Comparison of ENCODE assay signal across 8 cellular contexts in genomic region chr1:61083014-61083798, GRCh38. TPM values are rescaled to one million over a fixed set of nuclear protein-coding genes. Genes with fewer than 3 reads are reported as not detected.
DNase-seq lines count a peak whose midpoint lies in the region; ATAC-seq and TF ChIP-seq lines count a peak whose summit lies in the region.

No MANE protein-coding gene starts in this region.

- H3K4me1 Mint-ChIP-seq in activated CD8-positive, alpha-beta T cell treated with anti-CD3 and anti-CD28 coated beads, Interleukin-2, amount 10 ng/mL, durations not matched to agents 7 days and 5 days (ENCODE audit: low read depth) = peaks cover 34% of the 10 kb centered on the region
- peaks cover 47% of the 10 kb centered on the region for H3K4me1 Mint-ChIP-seq in type B pancreatic cell (ENCODE audit: unreplicated experiment)

- no peak for TF ChIP-seq POLR2A in erythroblast (IDR thresholded peaks at IDR 0.05; ENCODE audit: low read length)

- peak overlapping the region; percentile 75 for H3K4me3 Mint-ChIP-seq in activated CD8-positive, alpha-beta T cell treated with anti-CD3 and anti-CD28 coated beads, Interleukin-2, amount 10 ng/mL, durations not matched to agents 7 days and 5 days
- H3K4me3 Mint-ChIP-seq in type B pancreatic cell = peak overlapping the region; percentile 97

- TF ChIP-seq CTCF in A673 (conservative IDR thresholded peaks at IDR 0.05; ENCODE audit: low read depth, low read length) (no peak), type B pancreatic cell (conservative IDR thresholded peaks at IDR 0.05) (no peak)

- no peaks in the 10 kb centered on the region for H3K27me3 ChIP-seq in A673 (replicated peaks; ENCODE audit: insufficient read depth, low read depth, low read length, poor library complexity)
- H3K27me3 ChIP-seq in muscle layer of colon (ENCODE audit: control insufficient read depth in 1 of 2, insufficient read depth in 2 of 2, low read length in 2 of 2) = no peaks in the 10 kb centered on the region

- BruUV-seq in A673 (replicated peaks; lab: Mats Ljungman, UMichigan) = no TSS peak

- H3K9me3 Mint-ChIP-seq in activated CD8-positive, alpha-beta T cell treated with anti-CD3 and anti-CD28 coated beads, Interleukin-2, amount 10 ng/mL, durations not matched to agents 7 days and 5 days (ENCODE audit: insufficient read depth) = no peaks in the 10 kb centered on the region
- H3K9me3 Mint-ChIP-seq in type B pancreatic cell = no peaks in the 10 kb centered on the region

- H3K9me3 ChIP-seq in A673 (ENCODE audit: low read depth, low read length, poor library complexity, severe bottlenecking) (no peaks in the 10 kb centered on the region), muscle layer of colon (ENCODE audit: low read length) (no peaks in the 10 kb centered on the region)

- peak overlapping the region; percentile 76 for H3K9ac ChIP-seq in muscle layer of colon (ENCODE audit: low read length)

- DNase-seq in A673 (ENCODE audit: low spot score) = peak; percentile 53
- no peak for DNase-seq in activated CD8-positive, alpha-beta T cell treated with anti-CD3 and anti-CD28 coated beads, Interleukin-2, amount 10 ng/mL, durations not matched to agents 7 days and 5 days
- peak; percentile 57 to 79 for DNase-seq in erythroblast (lab: John Stamatoyannopoulos, UW)
- DNase-seq in type B pancreatic cell (ENCODE audit: extremely low spot score, unreplicated experiment) = no peak
- no peak for DNase-seq in NCI-H2029 treated with DMSO at 0.1 percent for 48 hours (lab: John Stamatoyannopoulos, UW)
- DNase-seq in ureter (ENCODE audit: low spot score) = no peak

- peak overlapping the region; percentile 90 for H3K27ac ChIP-seq in A673 (ENCODE audit: low read depth, low read length, poor library complexity, severe bottlenecking)
- H3K27ac ChIP-seq in muscle layer of colon (ENCODE audit: low read depth, low read length) = peak overlapping the region; percentile 93

- no peak overlapping the region for H3K27ac Mint-ChIP-seq in activated CD8-positive, alpha-beta T cell treated with anti-CD3 and anti-CD28 coated beads, Interleukin-2, amount 10 ng/mL, durations not matched to agents 7 days and 5 days
- H3K27ac Mint-ChIP-seq in type B pancreatic cell = peak overlapping the region; percentile 91

- H3K4me3 ChIP-seq in A673 (ENCODE audit: low read depth, low read length, poor library complexity, severe bottlenecking) = peak overlapping the region; percentile 78
- peak overlapping the region; percentile 56 to 90 for H3K4me3 ChIP-seq in muscle layer of colon (ENCODE audit: low read depth in 1 of 2, low read length in 2 of 2)

- H3K4me1 ChIP-seq in A673 (ENCODE audit: insufficient read depth, low read length, poor library complexity, severe bottlenecking) (peaks cover 57% of the 10 kb centered on the region), muscle layer of colon (ENCODE audit: insufficient read depth, low read length) (peaks cover 43% of the 10 kb centered on the region)

- intact Hi-C loops in A673 (cut with micrococcal nuclease; ENCODE audit: unreplicated experiment) = loop anchor here (2.0 to 5.0 kb wide), 2 partner anchors 49 to 256 kb away; no protein-coding TSS in a partner anchor

- peak; percentile 38 for ATAC-seq in HG02759 (IDR thresholded peaks at IDR 0.05; ENCODE audit: unreplicated experiment)
- ATAC-seq in activated CD8-positive, alpha-beta T cell treated with anti-CD3 and anti-CD28 coated beads, Interleukin-2, amount 10 ng/mL, durations not matched to agents 7 days and 5 days = peak; percentile 45

- H3K36me3 Mint-ChIP-seq in activated CD8-positive, alpha-beta T cell treated with anti-CD3 and anti-CD28 coated beads, Interleukin-2, amount 10 ng/mL, durations not matched to agents 7 days and 5 days (ENCODE audit: low read depth) = no peaks in the 10 kb centered on the region
- H3K36me3 Mint-ChIP-seq in type B pancreatic cell = peaks cover 6% of the 10 kb centered on the region

- H3K27me3 Mint-ChIP-seq in activated CD8-positive, alpha-beta T cell treated with anti-CD3 and anti-CD28 coated beads, Interleukin-2, amount 10 ng/mL, durations not matched to agents 7 days and 5 days (ENCODE audit: low read depth) = peaks cover 55% of the 10 kb centered on the region
- peaks cover 47% of the 10 kb centered on the region for H3K27me3 Mint-ChIP-seq in type B pancreatic cell

- POLR2A ChIA-PET in A673 (lab: Charles Lee; ENCODE audit: low non-redundant PET) = no interaction called here
- POLR2A ChIA-PET in activated CD8-positive, alpha-beta T cell treated with anti-CD3 and anti-CD28 coated beads, Interleukin-2, amount 10 ng/mL, durations not matched to agents 7 days and 5 days (lab: Charles Lee) = no interaction called here

- H3K36me3 ChIP-seq in A673 (ENCODE audit: insufficient read depth, low read length, poor library complexity, severe bottlenecking) (peaks cover 2% of the 10 kb centered on the region), muscle layer of colon (ENCODE audit: insufficient read depth, low read length) (peaks cover 2% of the 10 kb centered on the region)

- CTCF ChIA-PET in A673 (lab: Charles Lee) = no interaction called here
- CTCF ChIA-PET in activated CD8-positive, alpha-beta T cell treated with anti-CD3 and anti-CD28 coated beads, Interleukin-2, amount 10 ng/mL, durations not matched to agents 7 days and 5 days (lab: Charles Lee) = interaction anchor here (1.8 kb wide), 1 partner anchor 33 kb away, joined by 9 read pairs; no protein-coding TSS in a partner anchor

RNA-seq across cellular contexts. Expression of gene NFIA, which starts 0.8 kb away (rescaled TPM):
- total RNA-seq in A673 (2021) (65.4 and 67.1 TPM in 2 replicates), type B pancreatic cell (ENCODE audit: low replicate concordance) (10.5 and 49.4 TPM in 2 replicates), ureter (132 TPM)
- under 1 TPM; 0.66 to 0.78 TPM for total RNA-seq in activated CD8-positive, alpha-beta T cell treated with anti-CD3 and anti-CD28 coated beads, Interleukin-2, amount 10 ng/mL, durations not matched to agents 7 days and 5 days

Comparison
In these comparisons a context has a peak if more than half of its experiments do, and no peak if none do; other contexts are left out.
1. DNase-seq: peak in A673 (single experiment) and erythroblast (2 of 2); none in activated CD8-positive, alpha-beta T cell treated with anti-CD3 and anti-CD28 coated beads, Interleukin-2, amount 10 ng/mL, durations not matched to agents 7 days and 5 days (single experiment), type B pancreatic cell (single experiment), NCI-H2029 treated with DMSO at 0.1 percent for 48 hours (single experiment) and ureter (single experiment).